ENCODE assay signal across 16 cellular contexts in the genomic region with DNA sequence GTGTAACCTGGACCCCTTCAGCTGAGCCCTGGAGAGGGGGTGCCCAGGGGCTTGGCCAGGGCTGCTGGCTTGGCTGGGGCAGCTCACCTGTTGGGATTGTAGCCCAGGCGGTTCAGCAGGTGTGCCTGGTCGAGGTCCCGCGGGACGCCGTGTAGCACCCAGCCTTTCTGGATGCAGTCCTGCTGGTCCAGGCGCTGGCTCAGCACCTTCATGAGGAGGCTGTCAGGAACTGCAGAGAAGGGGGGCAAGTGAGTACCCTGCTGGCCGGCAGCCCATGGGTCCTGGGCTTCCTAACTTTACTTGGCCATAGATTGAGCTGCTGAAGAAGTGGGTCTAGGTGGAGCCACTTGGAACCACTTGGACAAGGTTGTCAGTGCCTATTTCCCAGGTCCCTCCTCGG.
DNase-seq lines count a peak whose midpoint lies in the region; ATAC-seq lines count a peak whose summit lies in the region.
"Had no signal": no experiment of that assay in that cellular context is flagged by ENCODE, and none has a peak within 500 bp of the region (broad histone marks: within the 10 kb centered on the region; RNA-seq: fewer than 3 reads in every experiment).

No MANE protein-coding gene starts in this region.

- peak overlapping the region; percentile 22 for H3K9ac ChIP-seq in neuronal stem cell (ENCODE audit: low read depth, low read length, poor library complexity)
- H3K9ac ChIP-seq: BLaER1 had no signal

- DNase-seq in activated CD4-positive, CD25-positive, alpha-beta regulatory T cell treated with anti-CD3 and anti-CD28 coated beads, Interleukin-2, amount 50 U/mL, for 72 hours, result peak; percentile 12
- no peak for DNase-seq in neuronal stem cell (ENCODE audit: low spot score)
- peak; percentile 37 for DNase-seq in ureter (ENCODE audit: low spot score)
- DNase-seq in SKM-1 (lab: John Stamatoyannopoulos, UW; ENCODE audit: unreplicated experiment), result no peak
- DNase-seq: AML-193; CD4-positive, CD25-positive, alpha-beta regulatory T cell; DMS53; GF-D8; GOT3; H9 had no signal

- no peak overlapping the region for H2AFZ ChIP-seq in neuronal stem cell (ENCODE audit: low read length)

- H2BK12ac ChIP-seq in neuronal stem cell (ENCODE audit: low read length), result no peak overlapping the region

- WGBS in neuronal stem cell (ENCODE audit: extremely low coverage in 2 of 2, insufficient read length in 2 of 2, insufficient replicate concordance in 1 of 2), 2 donors, result no CpG with 5 or more reads among the region's 9 CpGs

- peak overlapping the region in 1 of 2 donors; percentile 28 for H3K4me3 ChIP-seq in neuronal stem cell (ENCODE audit: low read length in 2 of 2)
- H3K4me3 ChIP-seq: BLaER1 had no signal

- no peak overlapping the region for H3K27ac ChIP-seq in neuronal stem cell (replicated peaks; ENCODE audit: low read length)
- H3K27ac ChIP-seq: 22Rv1, BLaER1 had no signal

- ATAC-seq in activated CD4-positive, CD25-positive, alpha-beta regulatory T cell treated with anti-CD3 and anti-CD28 coated beads, Interleukin-2, amount 50 U/mL, for 24 hours, result no peak
- ATAC-seq in esophagus mucosa (peak; percentile 15), HG02642 (IDR thresholded peaks at IDR 0.05; ENCODE audit: poor library complexity, unreplicated experiment) (no peak)
- ATAC-seq: HepG2 had no signal

- H3K4me1 ChIP-seq in neuronal stem cell (ENCODE audit: control insufficient read depth in 2 of 2, insufficient read depth in 1 of 2, low read depth in 1 of 2, low read length in 2 of 2), result no peaks in the 10 kb centered on the region

- no peaks in the 10 kb centered on the region for H3K36me3 ChIP-seq in neuronal stem cell (replicated peaks in 1 of 2; ENCODE audit: control insufficient read depth in 2 of 2, insufficient read depth in 2 of 2, low read length in 2 of 2)
- H3K36me3 ChIP-seq: BLaER1 had no signal

- H3K18ac ChIP-seq in neuronal stem cell (ENCODE audit: low read length), result no peak overlapping the region

- no peaks in the 10 kb centered on the region for H3K79me1 ChIP-seq in neuronal stem cell (ENCODE audit: low read depth, low read length)

- H3K9me3 ChIP-seq in neuronal stem cell (replicated peaks in 1 of 2; ENCODE audit: control insufficient read depth in 2 of 2, insufficient read depth in 1 of 2, low read depth in 1 of 2, low read length in 2 of 2), result peaks cover 0 to 7% of the 10 kb centered on the region in 2 donors

- H3K27me3 ChIP-seq in neuronal stem cell (ENCODE audit: control insufficient read depth in 3 of 3, insufficient read depth in 3 of 3, low read depth in 1 of 3, low read length in 3 of 3), result peaks cover 0 to 9% (median 4%) of the 10 kb centered on the region in 3 experiments
- H3K27me3 ChIP-seq: BLaER1 had no signal

- H4K8ac ChIP-seq in neuronal stem cell (ENCODE audit: low read depth, low read length), result no peak overlapping the region

- H3K14ac ChIP-seq in neuronal stem cell (ENCODE audit: low read length), result no peak overlapping the region

- no peak overlapping the region for H2BK15ac ChIP-seq in neuronal stem cell (ENCODE audit: low read length)

- H2BK120ac ChIP-seq in neuronal stem cell (ENCODE audit: low read depth, low read length), result no peak overlapping the region

- H3K4me2 ChIP-seq in neuronal stem cell (ENCODE audit: insufficient read depth, low read length, poor library complexity, severe bottlenecking), result no peak overlapping the region
- H3K4me2 ChIP-seq: BLaER1 had no signal

- no peak overlapping the region for H2BK5ac ChIP-seq in neuronal stem cell (ENCODE audit: low read length)

- H2AK5ac ChIP-seq in neuronal stem cell (ENCODE audit: low read depth, low read length), result no peak overlapping the region

- H3K23ac ChIP-seq in neuronal stem cell (ENCODE audit: low read depth, low read length, poor library complexity), result peak overlapping the region; percentile 2

- H3K4ac ChIP-seq in neuronal stem cell (ENCODE audit: low read length), result no peak overlapping the region

- H4K91ac ChIP-seq in neuronal stem cell (ENCODE audit: low read depth, low read length, poor library complexity), result no peak overlapping the region

Comparison
In these comparisons a context has a peak if more than half of its experiments do, and no peak if none do; other contexts are left out.
1. DNase-seq: peak in activated CD4-positive, CD25-positive, alpha-beta regulatory T cell treated with anti-CD3 and anti-CD28 coated beads, Interleukin-2, amount 50 U/mL, for 72 hours (single experiment) and ureter (single experiment); none in neuronal stem cell (single experiment) and SKM-1 (single experiment).